Comparison of ENCODE assay signal across 1 cellular context in genomic region chr6:166742981-166743380, GRCh38.
TF ChIP-seq lines count a peak whose summit lies in the region.

No MANE protein-coding gene starts in this region.

TF ChIP-seq in WTC11, 78 proteins besides CTCF, POLR2A, EP300 and RAD21 (continued from another document):
- TF ChIP-seq, protein P1, sequence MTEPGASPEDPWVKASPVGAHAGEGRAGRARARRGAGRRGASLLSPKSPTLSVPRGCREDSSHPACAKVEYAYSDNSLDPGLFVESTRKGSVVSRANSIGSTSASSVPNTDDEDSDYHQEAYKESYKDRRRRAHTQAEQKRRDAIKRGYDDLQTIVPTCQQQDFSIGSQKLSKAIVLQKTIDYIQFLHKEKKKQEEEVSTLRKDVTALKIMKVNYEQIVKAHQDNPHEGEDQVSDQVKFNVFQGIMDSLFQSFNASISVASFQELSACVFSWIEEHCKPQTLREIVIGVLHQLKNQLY (CRISPR knock-in tag; IDR thresholded peaks at IDR 0.05): no peak
- TF ChIP-seq ZNF138 (CRISPR knock-in tag; conservative IDR thresholded peaks at IDR 0.05) (no peak), FOXJ3 (CRISPR knock-in tag; IDR thresholded peaks at IDR 0.05; ENCODE audit: borderline replicate concordance) (no peak), ZNF396 (CRISPR knock-in tag; IDR thresholded peaks at IDR 0.05; ENCODE audit: borderline replicate concordance) (no peak), ETV6 (CRISPR knock-in tag; IDR thresholded peaks at IDR 0.05) (no peak), SMAD3 (CRISPR knock-in tag; IDR thresholded peaks at IDR 0.05; ENCODE audit: borderline replicate concordance) (no peak), E2F4 (CRISPR knock-in tag; IDR thresholded peaks at IDR 0.05; ENCODE audit: borderline replicate concordance, low read depth) (no peak), HMGA2 (CRISPR knock-in tag; IDR thresholded peaks at IDR 0.05) (no peak)
- TF ChIP-seq, protein P2, sequence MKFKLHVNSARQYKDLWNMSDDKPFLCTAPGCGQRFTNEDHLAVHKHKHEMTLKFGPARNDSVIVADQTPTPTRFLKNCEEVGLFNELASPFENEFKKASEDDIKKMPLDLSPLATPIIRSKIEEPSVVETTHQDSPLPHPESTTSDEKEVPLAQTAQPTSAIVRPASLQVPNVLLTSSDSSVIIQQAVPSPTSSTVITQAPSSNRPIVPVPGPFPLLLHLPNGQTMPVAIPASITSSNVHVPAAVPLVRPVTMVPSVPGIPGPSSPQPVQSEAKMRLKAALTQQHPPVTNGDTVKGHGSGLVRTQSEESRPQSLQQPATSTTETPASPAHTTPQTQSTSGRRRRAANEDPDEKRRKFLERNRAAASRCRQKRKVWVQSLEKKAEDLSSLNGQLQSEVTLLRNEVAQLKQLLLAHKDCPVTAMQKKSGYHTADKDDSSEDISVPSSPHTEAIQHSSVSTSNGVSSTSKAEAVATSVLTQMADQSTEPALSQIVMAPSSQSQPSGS (CRISPR knock-in tag; IDR thresholded peaks at IDR 0.05; ENCODE audit: borderline replicate concordance, low read depth): no peak
- TF ChIP-seq, protein P3, sequence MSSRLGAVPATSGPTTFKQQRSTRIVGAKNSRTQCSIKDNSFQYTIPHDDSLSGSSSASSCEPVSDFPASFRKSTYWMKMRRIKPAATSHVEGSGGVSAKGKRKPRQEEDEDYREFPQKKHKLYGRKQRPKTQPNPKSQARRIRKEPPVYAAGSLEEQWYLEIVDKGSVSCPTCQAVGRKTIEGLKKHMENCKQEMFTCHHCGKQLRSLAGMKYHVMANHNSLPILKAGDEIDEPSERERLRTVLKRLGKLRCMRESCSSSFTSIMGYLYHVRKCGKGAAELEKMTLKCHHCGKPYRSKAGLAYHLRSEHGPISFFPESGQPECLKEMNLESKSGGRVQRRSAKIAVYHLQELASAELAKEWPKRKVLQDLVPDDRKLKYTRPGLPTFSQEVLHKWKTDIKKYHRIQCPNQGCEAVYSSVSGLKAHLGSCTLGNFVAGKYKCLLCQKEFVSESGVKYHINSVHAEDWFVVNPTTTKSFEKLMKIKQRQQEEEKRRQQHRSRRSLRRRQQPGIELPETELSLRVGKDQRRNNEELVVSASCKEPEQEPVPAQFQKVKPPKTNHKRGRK (CRISPR knock-in tag; IDR thresholded peaks at IDR 0.05; ENCODE audit: borderline replicate concordance): no peak
- TF ChIP-seq, protein P4, sequence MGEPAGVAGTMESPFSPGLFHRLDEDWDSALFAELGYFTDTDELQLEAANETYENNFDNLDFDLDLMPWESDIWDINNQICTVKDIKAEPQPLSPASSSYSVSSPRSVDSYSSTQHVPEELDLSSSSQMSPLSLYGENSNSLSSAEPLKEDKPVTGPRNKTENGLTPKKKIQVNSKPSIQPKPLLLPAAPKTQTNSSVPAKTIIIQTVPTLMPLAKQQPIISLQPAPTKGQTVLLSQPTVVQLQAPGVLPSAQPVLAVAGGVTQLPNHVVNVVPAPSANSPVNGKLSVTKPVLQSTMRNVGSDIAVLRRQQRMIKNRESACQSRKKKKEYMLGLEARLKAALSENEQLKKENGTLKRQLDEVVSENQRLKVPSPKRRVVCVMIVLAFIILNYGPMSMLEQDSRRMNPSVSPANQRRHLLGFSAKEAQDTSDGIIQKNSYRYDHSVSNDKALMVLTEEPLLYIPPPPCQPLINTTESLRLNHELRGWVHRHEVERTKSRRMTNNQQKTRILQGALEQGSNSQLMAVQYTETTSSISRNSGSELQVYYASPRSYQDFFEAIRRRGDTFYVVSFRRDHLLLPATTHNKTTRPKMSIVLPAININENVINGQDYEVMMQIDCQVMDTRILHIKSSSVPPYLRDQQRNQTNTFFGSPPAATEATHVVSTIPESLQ (CRISPR knock-in tag; IDR thresholded peaks at IDR 0.05): no peak
TF ChIP-seq in WTC11: peak in this region for 0.
